Comparison of ENCODE assay signal across 8 cellular contexts in genomic region chr10:88835095-88835909, GRCh38. TPM values are rescaled to one million over a fixed set of nuclear protein-coding genes. Genes with fewer than 3 reads are reported as not detected.
DNase-seq lines count a peak whose midpoint lies in the region; ATAC-seq and TF ChIP-seq lines count a peak whose summit lies in the region.

No MANE protein-coding gene starts in this region.

- H3K4me3 ChIP-seq in IMR-90 (ENCODE audit: insufficient read depth, low read depth, low read length) (no peak overlapping the region), OCI-LY1 (ENCODE audit: low read depth, low read length, poor library complexity, severe bottlenecking) (no peak overlapping the region), epithelial cell of proximal tubule (ENCODE audit: low read depth, low read length) (no peak overlapping the region)

- H3K36me3 Mint-ChIP-seq in naive B cell = no peaks in the 10 kb centered on the region

- no peaks in the 10 kb centered on the region for H3K4me1 ChIP-seq in IMR-90 (ENCODE audit: control insufficient read depth, insufficient read depth, low read length)
- no peaks in the 10 kb centered on the region for H3K4me1 ChIP-seq in OCI-LY1 (ENCODE audit: insufficient read depth, low read length, severe bottlenecking)

- DNase-seq in D341Med (ENCODE audit: low spot score) (peak; percentile 61), IMR-90 (peak; percentile 89), epithelial cell of proximal tubule (ENCODE audit: low read depth) (no peak), naive B cell (peak; percentile 78)
- DNase-seq in activated CD8-positive, alpha-beta memory T cell treated with anti-CD3 and anti-CD28 coated beads, Interleukin-2, amount 50 U/mL, for 4 hours = peak; percentile 88
- peak; percentile 61 to 76 for DNase-seq in stimulated activated CD8-positive, alpha-beta memory T cell treated with anti-CD3 and anti-CD28 coated beads, Interleukin-7, amount 100 ng/mL, for 48 hours (ENCODE audit: extremely low read depth in 1 of 2, low read depth in 1 of 2)

- ATAC-seq in GM21526 (IDR thresholded peaks at IDR 0.05; ENCODE audit: low FRiP score, unreplicated experiment) (peak; percentile 53), IMR-90 (ENCODE audit: low read depth) (peak; percentile 98), naive B cell (ENCODE audit: low read depth in 2 of 2) (peak; percentile 99)

- H3K27me3 ChIP-seq in IMR-90 (ENCODE audit: control insufficient read depth, insufficient read depth, low read length) (no peaks in the 10 kb centered on the region), OCI-LY1 (ENCODE audit: insufficient read depth, low read length) (no peaks in the 10 kb centered on the region)

- intact Hi-C loops in IMR-90 (cut with micrococcal nuclease) = loop anchor here (1.0 to 2.0 kb wide), 3 partner anchors 30 to 151 kb away; no protein-coding TSS in a partner anchor

- no peak overlapping the region for H4K5ac ChIP-seq in IMR-90 (ENCODE audit: low read depth, low read length)

- no peak overlapping the region for H3K4me3 Mint-ChIP-seq in naive B cell

- no peak overlapping the region for H3K4ac ChIP-seq in IMR-90 (ENCODE audit: low read depth, low read length)

- no peak overlapping the region for H3K18ac ChIP-seq in IMR-90 (ENCODE audit: low read depth, low read length)

- no peak overlapping the region for H2BK5ac ChIP-seq in IMR-90 (ENCODE audit: low read depth, low read length, poor library complexity, severe bottlenecking)

- no peaks in the 10 kb centered on the region for H3K9me3 Mint-ChIP-seq in naive B cell

- H3K14ac ChIP-seq in IMR-90 (replicated peaks; ENCODE audit: low read depth, low read length) = no peak overlapping the region

- no peak overlapping the region for H3K27ac Mint-ChIP-seq in naive B cell

- no peak overlapping the region for H2AK5ac ChIP-seq in IMR-90 (ENCODE audit: low read depth, low read length)

- H3K27ac ChIP-seq in IMR-90 (ENCODE audit: insufficient read depth, low read length) (no peak overlapping the region), OCI-LY1 (ENCODE audit: low read depth, low read length, poor library complexity, severe bottlenecking) (no peak overlapping the region)

- no peak overlapping the region for H2BK120ac ChIP-seq in IMR-90 (ENCODE audit: low read depth, low read length)

- TF ChIP-seq CTCF in IMR-90 (conservative IDR thresholded peaks at IDR 0.05; ENCODE audit: low read depth, low read length) (peak; percentile 96), OCI-LY1 (IDR thresholded peaks at IDR 0.05; ENCODE audit: low read length) (peak; percentile 77), epithelial cell of proximal tubule (conservative IDR thresholded peaks at IDR 0.05; ENCODE audit: low read depth, low read length) (peak; percentile 96)

- dilution Hi-C loops in IMR-90 (cut with HindIII; ENCODE audit: low sequenced_read_pairs, unreplicated experiment) = no loop called here

- H4K91ac ChIP-seq in IMR-90 (ENCODE audit: insufficient read depth, low read depth, low read length) = no peak overlapping the region

- H2BK15ac ChIP-seq in IMR-90 (ENCODE audit: low read depth, low read length) = peak overlapping the region; percentile 1; the same call in 1 of the 3 replicates

- peak; percentile 99 for TF ChIP-seq RAD21 in IMR-90 (IDR thresholded peaks at IDR 0.05; ENCODE audit: low read length)

- no peak overlapping the region for H3K23ac ChIP-seq in IMR-90 (ENCODE audit: low read depth, low read length)

- peaks cover 0 to 11% (median 0%) of the 10 kb centered on the region in 3 donors for H3K27me3 Mint-ChIP-seq in naive B cell

- H3F3A ChIP-seq in OCI-LY1 (ENCODE audit: insufficient read depth, low read length) = no peaks in the 10 kb centered on the region

- no peaks in the 10 kb centered on the region for H3K9me3 ChIP-seq in IMR-90 (ENCODE audit: control insufficient read depth, insufficient read depth, low read length)
- H3K9me3 ChIP-seq in OCI-LY1 (ENCODE audit: low read length) = no peaks in the 10 kb centered on the region

- POLR2A ChIA-PET in IMR-90 (lab: Charles Lee; ENCODE audit: unreplicated experiment) = no interaction called here

- peak; percentile 38 for TF ChIP-seq POLR2A in IMR-90 (IDR thresholded peaks at IDR 0.05; ENCODE audit: low read depth, low read length)

- no peaks in the 10 kb centered on the region for H3K4me1 Mint-ChIP-seq in naive B cell

- H2AK9ac ChIP-seq in IMR-90 (replicated peaks; ENCODE audit: low read depth, low read length, poor library complexity) = no peak overlapping the region

- H2AFZ ChIP-seq in IMR-90 (replicated peaks; ENCODE audit: low read length, poor library complexity) = no peak overlapping the region
- no peak overlapping the region for H2AFZ ChIP-seq in OCI-LY1 (ENCODE audit: low read length)

- no peak overlapping the region for H2BK20ac ChIP-seq in IMR-90 (ENCODE audit: low read depth, low read length)

- CTCF ChIA-PET in IMR-90 (lab: Yijun Ruan, JAX) = interaction anchor here (0.6 to 3.2 kb wide), 16 partner anchors 9 to 270 kb away, joined by 3 to 36 read pairs (median 4); no protein-coding TSS in a partner anchor

- no peak overlapping the region for H3K9ac ChIP-seq in IMR-90 (ENCODE audit: low read depth, low read length)
- H3K9ac ChIP-seq in OCI-LY1 (ENCODE audit: low read length) = no peak overlapping the region

- no peak overlapping the region for H3K4me2 ChIP-seq in IMR-90 (ENCODE audit: low read depth, low read length)
- H3K4me2 ChIP-seq in OCI-LY1 (ENCODE audit: low read length) = no peak overlapping the region

- H3K9me2 ChIP-seq in OCI-LY1 (ENCODE audit: low read depth, low read length) = no peaks in the 10 kb centered on the region

- H4K8ac ChIP-seq in IMR-90 (ENCODE audit: low read depth in 2 of 2, low read length in 2 of 2) = no peak overlapping the region

- in situ Hi-C loops in IMR-90 (cut with MboI; ENCODE audit: low sequenced_read_pairs) = loop anchor here (5.0 to 10.0 kb wide), 2 partner anchors 102 to 389 kb away; no protein-coding TSS in a partner anchor

- WGBS in IMR-90 (ENCODE audit: extremely low coverage in 2 of 2, insufficient read length in 1 of 2), 2 experiments = no CpG with 5 or more reads among the region's 10 CpGs

- H3K79me2 ChIP-seq in OCI-LY1 (ENCODE audit: insufficient read depth, low read length) = no peaks in the 10 kb centered on the region

- no peaks in the 10 kb centered on the region for H3K79me1 ChIP-seq in IMR-90 (ENCODE audit: low read depth in 1 of 2, low read length in 2 of 2)

- BruUV-seq in IMR-90 (replicated peaks; lab: Mats Ljungman, UMichigan) = no TSS peak

- no peaks in the 10 kb centered on the region for H3K36me3 ChIP-seq in IMR-90 (ENCODE audit: control insufficient read depth, insufficient read depth, low read length)
- H3K36me3 ChIP-seq in OCI-LY1 (ENCODE audit: insufficient read depth, low read length) = no peaks in the 10 kb centered on the region

- H3K56ac ChIP-seq in IMR-90 (ENCODE audit: extremely low read depth, insufficient read depth, low read length) = no peak overlapping the region

- no peaks in the 10 kb centered on the region for H3K9me1 ChIP-seq in IMR-90 (ENCODE audit: insufficient read depth, low read length)

- H4K20me1 ChIP-seq in IMR-90 (ENCODE audit: insufficient read depth, low read length) (no peaks in the 10 kb centered on the region), OCI-LY1 (ENCODE audit: insufficient read depth, low read length) (no peaks in the 10 kb centered on the region)

TF ChIP-seq in IMR-90, 13 proteins besides CTCF, POLR2A, EP300 and RAD21 (continues in another document):
- TF ChIP-seq SMC3 (IDR thresholded peaks at IDR 0.05; ENCODE audit: low read depth, low read length) = peak; percentile 96
- TF ChIP-seq NFE2L2 (IDR thresholded peaks at IDR 0.05; ENCODE audit: low read depth, low read length) = no peak
- TF ChIP-seq CHD1 (IDR thresholded peaks at IDR 0.05; ENCODE audit: low read depth, low read length) = no peak
- no peak for TF ChIP-seq FOS (IDR thresholded peaks at IDR 0.05; ENCODE audit: low read depth, low read length)
- no peak for TF ChIP-seq RCOR1 (IDR thresholded peaks at IDR 0.05; ENCODE audit: insufficient replicate concordance, low read length)
- TF ChIP-seq CEBPB (IDR thresholded peaks at IDR 0.05; ENCODE audit: low read depth, low read length) = no peak
- no peak for TF ChIP-seq BHLHE40 (IDR thresholded peaks at IDR 0.05; ENCODE audit: low read depth, low read length)
- TF ChIP-seq ELK1 (IDR thresholded peaks at IDR 0.05; ENCODE audit: borderline replicate concordance, low read depth, low read length) = no peak
- no peak for TF ChIP-seq MAFK (IDR thresholded peaks at IDR 0.05; ENCODE audit: low read depth, low read length)
- no peak for TF ChIP-seq RFX5 (IDR thresholded peaks at IDR 0.05; ENCODE audit: low read depth, low read length)
- TF ChIP-seq MAZ (IDR thresholded peaks at IDR 0.05; ENCODE audit: borderline replicate concordance, low read depth, low read length) = no peak

RNA-seq across cellular contexts. Expression of gene ANKRD22, which starts 16.3 kb away (rescaled TPM):
- total RNA-seq in IMR-90 (2012; rRNA removed) = not detected in 2 replicates
- polyA plus RNA-seq in IMR-90 (2012; rRNA removed) = not detected in 2 replicates
- not detected in 2 replicates for polyA plus RNA-seq in IMR-90 (2012; cell fraction: cytosol; rRNA removed)
- polyA plus RNA-seq in IMR-90 (2012; cell fraction: nucleus; rRNA removed; ENCODE audit: low replicate concordance) = not detected in 2 replicates
- 0.12 and 1.8 TPM in 2 replicates for total RNA-seq in epithelial cell of proximal tubule
- not detected for polyA plus RNA-seq in naive B cell (ENCODE audit: low read depth in 6 of 6)

RNA-seq across cellular contexts. Expression of gene LIPM, which starts 32.8 kb away (rescaled TPM):
- not detected in 2 replicates for total RNA-seq in IMR-90 (2012; rRNA removed)
- not detected in 2 replicates for polyA plus RNA-seq in IMR-90 (2012; rRNA removed)
- not detected in 2 replicates for polyA plus RNA-seq in IMR-90 (2012; cell fraction: cytosol; rRNA removed)
- polyA plus RNA-seq in IMR-90 (2012; cell fraction: nucleus; rRNA removed; ENCODE audit: low replicate concordance) = not detected in 2 replicates
- total RNA-seq in epithelial cell of proximal tubule = not detected in 2 replicates
- polyA plus RNA-seq in naive B cell (ENCODE audit: low read depth in 6 of 6) = not detected

RNA-seq across cellular contexts. Expression of gene STAMBPL1, which starts 44.7 kb away (rescaled TPM):
- total RNA-seq in IMR-90 (2012; rRNA removed) (28.1 and 32.8 TPM in 2 replicates), epithelial cell of proximal tubule (9.9 and 19.2 TPM in 2 replicates)
- polyA plus RNA-seq in IMR-90 (2012; rRNA removed) (26.8 and 30.6 TPM in 2 replicates), naive B cell (ENCODE audit: low read depth in 6 of 6) (1 to 10 TPM; 3.4 to 7.6 (median 5.0) TPM)
- 10.8 and 17.7 TPM in 2 replicates for polyA plus RNA-seq in IMR-90 (2012; cell fraction: cytosol; rRNA removed)
- polyA plus RNA-seq in IMR-90 (2012; cell fraction: nucleus; rRNA removed; ENCODE audit: low replicate concordance) = 41.6 and 41.8 TPM in 2 replicates
